Comparison of ENCODE assay signal across 8 cellular contexts in the genomic region with DNA sequence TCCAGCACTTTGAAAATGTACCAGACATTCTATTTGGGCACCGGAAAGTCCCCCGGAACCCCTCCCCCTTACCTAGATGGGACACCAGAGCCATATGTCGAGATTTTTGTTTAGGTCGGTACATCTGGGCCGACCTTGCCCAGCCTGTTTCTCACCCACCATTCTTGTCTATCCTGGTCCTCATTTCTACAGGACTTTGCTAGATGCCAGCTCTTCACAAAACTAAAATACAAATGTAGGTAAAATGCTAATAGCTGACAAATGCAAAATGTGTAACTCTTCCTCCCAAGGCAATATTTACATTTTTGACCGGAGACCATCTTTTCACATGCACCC. TPM values are rescaled to one million over a fixed set of nuclear protein-coding genes. Genes with fewer than 3 reads are reported as not detected.
DNase-seq lines count a peak whose midpoint lies in the region; ATAC-seq and TF ChIP-seq lines count a peak whose summit lies in the region.
"Not testable (repeated sequence)": the region's sequence is repeated elsewhere in the genome, so short reads cannot be mapped to it uniquely, and the experiment has no call there.

No MANE protein-coding gene starts in this region.

- not testable (repeated sequence) for H3K36me3 Mint-ChIP-seq in CD4-positive, CD25-positive, alpha-beta regulatory T cell; T-helper 2 cell treated with Interferon-gamma antibody and Interleukin-4, amounts not matched to agents 5 μg/mL and 100 μg/mL, for 36 hours (ENCODE audit: low read depth)
- peaks cover 27% of the 10 kb centered on the region for H3K36me3 Mint-ChIP-seq in MCF 10A (ENCODE audit: insufficient read depth, unreplicated experiment)
- peaks cover 0 to 30% (median 19%) of the 10 kb centered on the region in 5 donors for H3K36me3 Mint-ChIP-seq in naive thymus-derived CD4-positive, alpha-beta T cell

- intact Hi-C loops in MCF 10A (cut with micrococcal nuclease): loop anchor here (5.0 kb wide), 1 partner anchor 287 kb away; no protein-coding TSS in a partner anchor
- intact Hi-C loops in naive thymus-derived CD4-positive, alpha-beta T cell (cut with micrococcal nuclease): loop anchor here (1.0 to 10.0 kb wide), 6 partner anchors 51 to 632 kb away; a partner anchor contains a TSS

- peaks cover 7 to 33% (median 20%) of the 10 kb centered on the region in 4 donors for H3K4me1 Mint-ChIP-seq in CD4-positive, CD25-positive, alpha-beta regulatory T cell
- H3K4me1 Mint-ChIP-seq in T-helper 2 cell treated with Interferon-gamma antibody and Interleukin-4, amounts not matched to agents 5 μg/mL and 100 μg/mL, for 36 hours (ENCODE audit: low read depth): peaks cover 17% of the 10 kb centered on the region
- H3K4me1 Mint-ChIP-seq in MCF 10A (ENCODE audit: insufficient read depth, unreplicated experiment): peaks cover 19% of the 10 kb centered on the region
- peaks cover 17 to 30% (median 27%) of the 10 kb centered on the region in 7 donors for H3K4me1 Mint-ChIP-seq in naive thymus-derived CD4-positive, alpha-beta T cell

- not testable (repeated sequence) for H3K27me3 ChIP-seq in CD4-positive, CD25-positive, alpha-beta regulatory T cell (ENCODE audit: control insufficient read depth, insufficient read depth, low read length); cardiac muscle cell; naive thymus-derived CD4-positive, alpha-beta T cell (ENCODE audit: control insufficient read depth in 2 of 2, insufficient read depth in 2 of 2, low read length in 2 of 2); stomach smooth muscle (ENCODE audit: control insufficient read depth in 1 of 2, insufficient read depth in 2 of 2, low read length in 2 of 2)

- CTCF ChIA-PET in MCF 10A (lab: Yijun Ruan, JAX): interaction anchor here (0.7 to 3.0 kb wide), 5 partner anchors 13 to 323 kb away, joined by 3 to 12 read pairs (median 4); a partner anchor contains a TSS
- CTCF ChIA-PET in naive thymus-derived CD4-positive, alpha-beta T cell (lab: Charles Lee): interaction anchor here (0.8 to 1.5 kb wide), 6 partner anchors 17 to 387 kb away, joined by 3 to 6 read pairs (median 3); a partner anchor contains a TSS

- not testable (repeated sequence) for H3K36me3 ChIP-seq in CD4-positive, CD25-positive, alpha-beta regulatory T cell (ENCODE audit: control insufficient read depth, insufficient read depth, low read length); cardiac muscle cell; naive thymus-derived CD4-positive, alpha-beta T cell (ENCODE audit: control insufficient read depth in 2 of 3, insufficient read depth in 3 of 3, low read length in 3 of 3); stomach smooth muscle (ENCODE audit: control insufficient read depth in 2 of 2, insufficient read depth in 2 of 2, low read length in 2 of 2)

- not testable (repeated sequence) for TF ChIP-seq CTCF in MCF 10A (IDR thresholded peaks at IDR 0.05; ENCODE audit: unreplicated experiment); cardiac muscle cell (IDR thresholded peaks at IDR 0.05; ENCODE audit: low read depth, low read length)

- not testable (repeated sequence) for H3K9me3 ChIP-seq in CD4-positive, CD25-positive, alpha-beta regulatory T cell (ENCODE audit: control insufficient read depth in 2 of 2, low read length in 2 of 2); cardiac muscle cell (ENCODE audit: low read depth); naive thymus-derived CD4-positive, alpha-beta T cell (ENCODE audit: control insufficient read depth in 2 of 3, low read length in 3 of 3); stomach smooth muscle (ENCODE audit: control insufficient read depth in 2 of 2, low read length in 2 of 2)

- not testable (repeated sequence) for H3K27me3 Mint-ChIP-seq in CD4-positive, CD25-positive, alpha-beta regulatory T cell; T-helper 2 cell treated with Interferon-gamma antibody and Interleukin-4, amounts not matched to agents 5 μg/mL and 100 μg/mL, for 36 hours (ENCODE audit: low read depth); MCF 10A (ENCODE audit: insufficient read depth, unreplicated experiment); naive thymus-derived CD4-positive, alpha-beta T cell

- H3K9me3 Mint-ChIP-seq in CD4-positive, CD25-positive, alpha-beta regulatory T cell; T-helper 2 cell treated with Interferon-gamma antibody and Interleukin-4, amounts not matched to agents 5 μg/mL and 100 μg/mL, for 36 hours; MCF 10A (ENCODE audit: unreplicated experiment); naive thymus-derived CD4-positive, alpha-beta T cell: not testable (repeated sequence)

- not testable (repeated sequence) for ATAC-seq in CD4-positive, CD25-positive, alpha-beta regulatory T cell (ENCODE audit: low read depth in 2 of 2)
- peak; percentile 2 for ATAC-seq in GM21529 (IDR thresholded peaks at IDR 0.05; ENCODE audit: unreplicated experiment)
- peak; percentile 8 for ATAC-seq in HG03439 (IDR thresholded peaks at IDR 0.05; ENCODE audit: unreplicated experiment)
- ATAC-seq in naive thymus-derived CD4-positive, alpha-beta T cell: peak; percentile 5

- peaks cover 10% of the 10 kb centered on the region for H3K4me1 ChIP-seq in CD4-positive, CD25-positive, alpha-beta regulatory T cell (ENCODE audit: control insufficient read depth, insufficient read depth, low read length, poor library complexity, severe bottlenecking)
- H3K4me1 ChIP-seq in cardiac muscle cell (ENCODE audit: low read depth): not testable (repeated sequence)
- H3K4me1 ChIP-seq in naive thymus-derived CD4-positive, alpha-beta T cell (ENCODE audit: control insufficient read depth in 2 of 2, insufficient read depth in 2 of 2, low read length in 2 of 2): peaks cover 8 to 17% of the 10 kb centered on the region in 2 donors
- peaks cover 16% of the 10 kb centered on the region for H3K4me1 ChIP-seq in stomach smooth muscle (ENCODE audit: control insufficient read depth, insufficient read depth, low read length)

- BruUV-seq in MCF 10A (replicated peaks; lab: Mats Ljungman, UMichigan): not testable (repeated sequence)

- H3K9ac ChIP-seq in stomach smooth muscle (ENCODE audit: low read length in 2 of 2): peak overlapping the region; percentile 89 to 91

- peak overlapping the region; percentile 72 for H3K27ac ChIP-seq in CD4-positive, CD25-positive, alpha-beta regulatory T cell (ENCODE audit: insufficient read depth, low read length, poor library complexity, severe bottlenecking)
- peak overlapping the region; percentile 83 for H3K27ac ChIP-seq in cardiac muscle cell
- peak overlapping the region; percentile 80 for H3K27ac ChIP-seq in naive thymus-derived CD4-positive, alpha-beta T cell (ENCODE audit: low read depth, low read length)
- H3K27ac ChIP-seq in stomach smooth muscle (ENCODE audit: low read length): peak overlapping the region; percentile 74

- peak overlapping the region; percentile 92 to 95 (median 92) for H3K27ac Mint-ChIP-seq in CD4-positive, CD25-positive, alpha-beta regulatory T cell
- peak overlapping the region; percentile 81 for H3K27ac Mint-ChIP-seq in T-helper 2 cell treated with Interferon-gamma antibody and Interleukin-4, amounts not matched to agents 5 μg/mL and 100 μg/mL, for 36 hours
- H3K27ac Mint-ChIP-seq in MCF 10A (ENCODE audit: low read depth, unreplicated experiment): peak overlapping the region; percentile 93
- H3K27ac Mint-ChIP-seq in naive thymus-derived CD4-positive, alpha-beta T cell: peak overlapping the region; percentile 70 to 94 (median 89)

- POLR2A ChIA-PET in MCF 10A (lab: Yijun Ruan, JAX): interaction anchor here (0.8 kb wide), 1 partner anchor 160 kb away, joined by 3 read pairs; a partner anchor contains a TSS
- POLR2A ChIA-PET in naive thymus-derived CD4-positive, alpha-beta T cell (lab: Charles Lee): interaction anchor here (1.2 kb wide), 1 partner anchor 54 kb away, joined by 3 read pairs; no protein-coding TSS in a partner anchor

- H3K4me3 Mint-ChIP-seq in CD4-positive, CD25-positive, alpha-beta regulatory T cell: peak overlapping the region; percentile 95 to 100 (median 97)
- peak overlapping the region; percentile 89 for H3K4me3 Mint-ChIP-seq in T-helper 2 cell treated with Interferon-gamma antibody and Interleukin-4, amounts not matched to agents 5 μg/mL and 100 μg/mL, for 36 hours
- peak overlapping the region; percentile 90 for H3K4me3 Mint-ChIP-seq in MCF 10A (ENCODE audit: unreplicated experiment)
- H3K4me3 Mint-ChIP-seq in naive thymus-derived CD4-positive, alpha-beta T cell: peak overlapping the region; percentile 94 to 100 (median 98)

- DNase-seq in CD4-positive, CD25-positive, alpha-beta regulatory T cell; T-helper 2 cell treated with Interferon-gamma antibody and Interleukin-4, amounts not matched to agents 5 μg/mL and 100 μg/mL, for 36 hours (ENCODE audit: low spot score); MCF 10A (ENCODE audit: unreplicated experiment); cardiac muscle cell (ENCODE audit: low read depth in 1 of 2, low spot score in 1 of 2); naive thymus-derived CD4-positive, alpha-beta T cell: not testable (repeated sequence)

- peak overlapping the region; percentile 76 for H3K4me3 ChIP-seq in CD4-positive, CD25-positive, alpha-beta regulatory T cell (ENCODE audit: low read depth, low read length)
- peak overlapping the region; percentile 93 for H3K4me3 ChIP-seq in cardiac muscle cell
- H3K4me3 ChIP-seq in naive thymus-derived CD4-positive, alpha-beta T cell (ENCODE audit: low read length): peak overlapping the region; percentile 77
- peak overlapping the region; percentile 97 to 99 for H3K4me3 ChIP-seq in stomach smooth muscle (ENCODE audit: low read length in 2 of 2)

RNA-seq across cellular contexts. Expression of a gene that starts 0.7 kb away (rescaled TPM):
- 7.8 TPM for total RNA-seq in CD4-positive, CD25-positive, alpha-beta regulatory T cell
- 10 to 100 TPM; 23.5 to 29.0 (median 24.6) TPM for polyA plus RNA-seq in CD4-positive, CD25-positive, alpha-beta regulatory T cell
- 28.4 and 32.5 TPM in 2 replicates for total RNA-seq in MCF 10A (2022)
- 44.9 and 70.8 TPM in 2 replicates for total RNA-seq in cardiac muscle cell
- 42.0 and 62.2 TPM in 2 replicates for polyA plus RNA-seq in cardiac muscle cell
- total RNA-seq in naive thymus-derived CD4-positive, alpha-beta T cell: 10 to 100 TPM in 4 of 5 experiments, 1 to 10 TPM in 1; 7.8 to 19.9 (median 17.5) TPM
- polyA plus RNA-seq in naive thymus-derived CD4-positive, alpha-beta T cell: 10 to 100 TPM; 30.1 to 31.8 TPM

RNA-seq across cellular contexts. Expression of a gene that starts 34.5 kb away (rescaled TPM):
- total RNA-seq in CD4-positive, CD25-positive, alpha-beta regulatory T cell: 15.2 TPM
- polyA plus RNA-seq in CD4-positive, CD25-positive, alpha-beta regulatory T cell: 10 to 100 TPM; 13.4 to 22.0 (median 18.5) TPM
- total RNA-seq in MCF 10A (2022): 18.1 and 20.8 TPM in 2 replicates
- 13.7 and 17.0 TPM in 2 replicates for total RNA-seq in cardiac muscle cell
- 23.7 and 33.1 TPM in 2 replicates for polyA plus RNA-seq in cardiac muscle cell
- total RNA-seq in naive thymus-derived CD4-positive, alpha-beta T cell: 10 to 100 TPM; 11.0 to 25.7 (median 16.8) TPM
- polyA plus RNA-seq in naive thymus-derived CD4-positive, alpha-beta T cell: 10 to 100 TPM; 11.7 to 21.0 TPM
